1 cellular context compared by ENCODE assay signal in genomic region chr19:54180691-54181091, GRCh38.
TF ChIP-seq lines count a peak whose summit lies in the region.

No MANE protein-coding gene starts in this region.

TF ChIP-seq in GM23338, 12 proteins besides CTCF, POLR2A, EP300 and RAD21 (continued from another document):
- TF ChIP-seq REST (IDR thresholded peaks at IDR 0.05; ENCODE audit: unreplicated experiment) (no peak), ZNF331 (CRISPR knock-in tag; IDR thresholded peaks at IDR 0.05; ENCODE audit: low read depth) (no peak), JUNB (IDR thresholded peaks at IDR 0.05; ENCODE audit: unreplicated experiment) (no peak), ZNF462 (CRISPR knock-in tag; IDR thresholded peaks at IDR 0.05) (no peak), POLR2AphosphoS5 (IDR thresholded peaks at IDR 0.05; ENCODE audit: low read depth) (no peak), STAT1 (IDR thresholded peaks at IDR 0.05; ENCODE audit: unreplicated experiment) (no peak)
TF ChIP-seq in GM23338: peak in this region for 0.
